In genomic region chr3:32236377-32236776, GRCh38 we compare ENCODE assay signal across 23 cellular contexts.
"Had no signal": no experiment of that assay in that cellular context is flagged by ENCODE, and none has a peak within 500 bp of the region (broad histone marks: within the 10 kb centered on the region; RNA-seq: fewer than 3 reads in every experiment).

No MANE protein-coding gene starts in this region.

- ATAC-seq: effector memory CD8-positive, alpha-beta T cell; gastroesophageal sphincter; heart left ventricle; left cardiac atrium; lower lobe of right lung; sciatic nerve; stimulated activated effector memory CD8-positive, alpha-beta T cell treated with anti-CD3 and anti-CD28 coated beads, Interleukin-12 subunit alpha, Interleukin-12 subunit beta, amount 100 ng/mL, for 72 hours; stimulated activated naive CD8-positive, alpha-beta T cell treated with anti-CD3 and anti-CD28 coated beads, Interleukin-15, amount 100 ng/mL, for 72 hours; T-cell had no signal

- H3K9me3 Mint-ChIP-seq: effector memory CD8-positive, alpha-beta T cell; stimulated activated effector memory CD8-positive, alpha-beta T cell treated with anti-CD3 and anti-CD28 coated beads, Interleukin-12 subunit alpha, Interleukin-12 subunit beta, amount 100 ng/mL, for 72 hours had no signal

- H2AFZ ChIP-seq: parathyroid adenoma had no signal

- H3K27ac ChIP-seq: brain microvascular endothelial cell, gastroesophageal sphincter, lower lobe of right lung, parathyroid adenoma, tibial nerve had no signal

- H3K36me3 ChIP-seq: brain microvascular endothelial cell, gastroesophageal sphincter, heart left ventricle, lower lobe of right lung, tibial nerve had no signal

- H3K27me3 ChIP-seq: brain microvascular endothelial cell had no signal

- H3K9ac ChIP-seq: parathyroid adenoma had no signal

- H3K4me3 ChIP-seq: gastroesophageal sphincter, tibial nerve had no signal

- H3K36me3 Mint-ChIP-seq: naive B cell; stimulated activated effector memory CD8-positive, alpha-beta T cell treated with anti-CD3 and anti-CD28 coated beads, Interleukin-12 subunit alpha, Interleukin-12 subunit beta, amount 100 ng/mL, for 72 hours; T-cell had no signal

- H3K4me3 Mint-ChIP-seq: activated T-cell treated with anti-CD3 and anti-CD28 coated beads, Interleukin-2, amount 50 U/mL, for 24 hours; stimulated activated effector memory CD8-positive, alpha-beta T cell treated with anti-CD3 and anti-CD28 coated beads, Interleukin-12 subunit alpha, Interleukin-12 subunit beta, amount 100 ng/mL, for 72 hours; stimulated activated naive CD8-positive, alpha-beta T cell treated with anti-CD3 and anti-CD28 coated beads, Interleukin-15, amount 100 ng/mL, for 72 hours had no signal

- H3K27ac Mint-ChIP-seq: activated T-cell treated with anti-CD3 and anti-CD28 coated beads, Interleukin-2, amount 50 U/mL, for 24 hours; activated T-helper 2 cell treated with anti-CD3 and anti-CD28 coated beads, Interferon-gamma antibody, Interleukin-2, Interleukin-4, amounts not matched to agents 10 μg/mL and 5 μg/mL and 100 μg/mL, durations not matched to agents 14 hours and 24 hours and 36 hours; effector memory CD8-positive, alpha-beta T cell; stimulated activated effector memory CD8-positive, alpha-beta T cell treated with anti-CD3 and anti-CD28 coated beads, Interleukin-12 subunit alpha, Interleukin-12 subunit beta, amount 100 ng/mL, for 72 hours; stimulated activated naive CD8-positive, alpha-beta T cell treated with anti-CD3 and anti-CD28 coated beads, Interleukin-15, amount 100 ng/mL, for 72 hours had no signal

- H3K27me3 Mint-ChIP-seq: T-cell had no signal

- DNase-seq: activated naive CD4-positive, alpha-beta T cell treated with Interleukin-2 at 50 U/mL for 16 hours; activated T-cell treated with anti-CD3 and anti-CD28 coated beads, Interleukin-2, amount 50 U/mL, for 24 hours; aorta; brain microvascular endothelial cell; caudate nucleus; effector memory CD8-positive, alpha-beta T cell; heart left ventricle; islet precursor cell; left cardiac atrium; lower lobe of right lung; naive B cell; nucleus accumbens; small intestine; stimulated activated CD4-positive, alpha-beta T cell treated with anti-CD3 and anti-CD28 coated beads, Interleukin-2, amount 100 ng/mL, for 24 hours; stimulated activated naive CD8-positive, alpha-beta T cell treated with anti-CD3 and anti-CD28 coated beads, Interleukin-15, amount 100 ng/mL, for 72 hours; T-cell; T-helper 9 cell had no signal
